21 cellular contexts compared by ENCODE assay signal in the genomic region with DNA sequence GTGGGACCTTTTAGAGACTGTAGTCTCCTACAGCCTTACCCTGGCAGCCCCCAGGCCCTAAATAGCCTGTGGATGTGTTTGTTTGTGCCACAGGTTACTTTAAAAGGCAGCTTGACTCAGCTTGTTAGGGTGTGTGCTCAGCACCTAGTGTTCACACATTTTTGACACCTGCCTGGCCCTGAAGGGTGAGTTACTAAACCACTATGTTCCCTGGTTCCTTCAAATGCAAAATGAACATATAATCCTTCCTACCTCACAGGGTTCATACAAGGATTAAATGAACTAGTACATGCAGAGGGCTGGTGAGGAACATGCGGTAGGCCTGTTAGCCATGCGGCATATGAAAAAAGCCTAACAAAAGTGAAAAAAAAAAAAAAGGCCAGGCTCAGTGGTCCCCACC. TPM values are rescaled to one million over a fixed set of nuclear protein-coding genes. Genes with fewer than 3 reads are reported as not detected.
"Had no signal": no experiment of that assay in that cellular context is flagged by ENCODE, and none has a peak within 500 bp of the region (broad histone marks: within the 10 kb centered on the region; RNA-seq: fewer than 3 reads in every experiment).

No MANE protein-coding gene starts in this region.

- FAIRE-seq: HepG2, RCC 7860 had no signal

- DNase-seq: IMR-90, Kasumi-1, KG1, MM.1S, NCI-H1092 treated with DMSO at 0.1 percent for 48 hours, NCI-H1436, NCI-H187, NCI-H2029, NCI-H2081 treated with DMSO at 0.1 percent for 48 hours, NCI-H2171, NCI-H226, NCI-H446, NCI-H510A, NCI-H524 treated with DMSO at 0.1 percent for 48 hours, NCI-H69, NCI-H774, RPMI8226, SHP77, SK-N-SH had no signal

- H3K4me2 ChIP-seq: SK-N-SH had no signal

- H3K9ac ChIP-seq: SK-N-SH had no signal

- ATAC-seq: HepG2 had no signal

- H3K9me3 ChIP-seq: SK-N-SH had no signal

RNA-seq across cellular contexts. Expression of a gene that starts 14.9 kb away (rescaled TPM):
- total RNA-seq: HepG2 had no signal
- polyA plus RNA-seq: HepG2, SK-N-SH had no signal
